In genomic region chr10:132790470-132790869, GRCh38 we compare ENCODE assay signal across 37 cellular contexts. TPM values are rescaled to one million over a fixed set of nuclear protein-coding genes. Genes with fewer than 3 reads are reported as not detected.
"Had no signal": no experiment of that assay in that cellular context is flagged by ENCODE, and none has a peak within 500 bp of the region (broad histone marks: within the 10 kb centered on the region; RNA-seq: fewer than 3 reads in every experiment).

No MANE protein-coding gene starts in this region.

- H3K36me3 ChIP-seq: adrenal gland, esophagus muscularis mucosa, gastrocnemius medialis had no signal

- H3K9me3 Mint-ChIP-seq: activated CD4-positive, alpha-beta memory T cell treated with anti-CD3 and anti-CD28 coated beads for 36 hours; activated CD4-positive, alpha-beta T cell treated with anti-CD3 and anti-CD28 coated beads, Interleukin-2, amount 10 ng/mL, durations not matched to agents 24 days and 14 days; activated naive CD4-positive, alpha-beta T cell treated with anti-CD3 and anti-CD28 coated beads for 36 hours; activated naive CD4-positive, alpha-beta T cell treated with anti-CD3 and anti-CD28 coated beads, Interleukin-2, amount 50 U/mL, for 24 hours; activated naive CD8-positive, alpha-beta T cell treated with anti-CD3 and anti-CD28 coated beads for 36 hours; activated naive CD8-positive, alpha-beta T cell treated with anti-CD3 and anti-CD28 coated beads, Interleukin-2, amount 50 U/mL, for 24 hours; activated T-helper 1 cell treated with anti-CD3 and anti-CD28 coated beads, Interleukin-12 subunit alpha, Interleukin-12 subunit beta, Interleukin-2, Interleukin-4 antibody, amounts not matched to agents 30 ng/mL and 10 ng/mL and 1 ng/mL, durations not matched to agents 14 hours and 24 hours and 36 hours; activated T-helper 2 cell treated with anti-CD3 and anti-CD28 coated beads, Interferon-gamma antibody, Interleukin-2, Interleukin-4, amounts not matched to agents 10 μg/mL and 5 μg/mL and 100 μg/mL, durations not matched to agents 14 hours and 24 hours and 36 hours; effector memory CD8-positive, alpha-beta T cell; T-helper 2 cell treated with Interferon-gamma antibody and Interleukin-4, amounts not matched to agents 5 μg/mL and 100 μg/mL, for 36 hours had no signal

- H3K4me1 ChIP-seq: foreskin keratinocyte had no signal

- H3K9me3 ChIP-seq: adrenal gland, body of pancreas, esophagus muscularis mucosa, gastrocnemius medialis had no signal

- H3K4me3 Mint-ChIP-seq: activated CD4-positive, alpha-beta memory T cell treated with anti-CD3 and anti-CD28 coated beads for 36 hours; activated CD4-positive, alpha-beta T cell treated with anti-CD3 and anti-CD28 coated beads for 36 hours; activated CD4-positive, alpha-beta T cell treated with anti-CD3 and anti-CD28 coated beads, Interleukin-2, amount 10 ng/mL, durations not matched to agents 24 days and 14 days; activated CD8-positive, alpha-beta memory T cell treated with anti-CD3 and anti-CD28 coated beads, Interleukin-2, amount 10 ng/mL, durations not matched to agents 7 days and 5 days; activated CD8-positive, alpha-beta T cell treated with anti-CD3 and anti-CD28 coated beads, Interleukin-2, amount 10 ng/mL, durations not matched to agents 7 days and 5 days; activated naive CD4-positive, alpha-beta T cell treated with anti-CD3 and anti-CD28 coated beads for 36 hours; activated naive CD4-positive, alpha-beta T cell treated with anti-CD3 and anti-CD28 coated beads, Interleukin-2, amount 50 U/mL, for 24 hours; activated naive CD8-positive, alpha-beta T cell treated with anti-CD3 and anti-CD28 coated beads for 36 hours; activated naive CD8-positive, alpha-beta T cell treated with anti-CD3 and anti-CD28 coated beads, Interleukin-2, amount 50 U/mL, for 24 hours; activated T-helper 1 cell treated with anti-CD3 and anti-CD28 coated beads, Interleukin-12 subunit alpha, Interleukin-12 subunit beta, Interleukin-2, Interleukin-4 antibody, amounts not matched to agents 30 ng/mL and 10 ng/mL and 1 ng/mL, durations not matched to agents 14 hours and 24 hours and 36 hours; effector memory CD8-positive, alpha-beta T cell; T-helper 17 cell; T-helper 2 cell treated with Interferon-gamma antibody and Interleukin-4, amounts not matched to agents 5 μg/mL and 100 μg/mL, for 36 hours had no signal

- H3K27ac Mint-ChIP-seq: activated CD4-positive, alpha-beta memory T cell treated with anti-CD3 and anti-CD28 coated beads for 36 hours; activated CD4-positive, alpha-beta T cell treated with anti-CD3 and anti-CD28 coated beads for 36 hours; activated CD4-positive, alpha-beta T cell treated with anti-CD3 and anti-CD28 coated beads, Interleukin-2, amount 10 ng/mL, durations not matched to agents 24 days and 14 days; activated CD8-positive, alpha-beta memory T cell treated with anti-CD3 and anti-CD28 coated beads, Interleukin-2, amount 10 ng/mL, durations not matched to agents 7 days and 5 days; activated CD8-positive, alpha-beta T cell treated with anti-CD3 and anti-CD28 coated beads, Interleukin-2, amount 10 ng/mL, durations not matched to agents 7 days and 5 days; activated naive CD4-positive, alpha-beta T cell treated with anti-CD3 and anti-CD28 coated beads for 36 hours; activated naive CD4-positive, alpha-beta T cell treated with anti-CD3 and anti-CD28 coated beads, Interleukin-2, amount 50 U/mL, for 24 hours; activated naive CD8-positive, alpha-beta T cell treated with anti-CD3 and anti-CD28 coated beads for 36 hours; activated naive CD8-positive, alpha-beta T cell treated with anti-CD3 and anti-CD28 coated beads, Interleukin-2, amount 50 U/mL, for 24 hours; activated T-helper 1 cell treated with anti-CD3 and anti-CD28 coated beads, Interleukin-12 subunit alpha, Interleukin-12 subunit beta, Interleukin-2, Interleukin-4 antibody, amounts not matched to agents 30 ng/mL and 10 ng/mL and 1 ng/mL, durations not matched to agents 14 hours and 24 hours and 36 hours; activated T-helper 2 cell treated with anti-CD3 and anti-CD28 coated beads, Interferon-gamma antibody, Interleukin-2, Interleukin-4, amounts not matched to agents 10 μg/mL and 5 μg/mL and 100 μg/mL, durations not matched to agents 14 hours and 24 hours and 36 hours; effector memory CD8-positive, alpha-beta T cell; T-helper 17 cell; T-helper 2 cell treated with Interferon-gamma antibody and Interleukin-4, amounts not matched to agents 5 μg/mL and 100 μg/mL, for 36 hours had no signal

- ATAC-seq: activated CD4-positive, alpha-beta T cell treated with anti-CD3 and anti-CD28 coated beads for 36 hours; activated CD8-positive, alpha-beta memory T cell treated with anti-CD3 and anti-CD28 coated beads, Interleukin-2, amount 10 ng/mL, durations not matched to agents 7 days and 5 days; activated CD8-positive, alpha-beta T cell treated with anti-CD3 and anti-CD28 coated beads, Interleukin-2, amount 10 ng/mL, durations not matched to agents 7 days and 5 days; activated naive CD8-positive, alpha-beta T cell treated with anti-CD3 and anti-CD28 coated beads, Interleukin-2, amount 50 U/mL, for 24 hours; body of pancreas; effector memory CD8-positive, alpha-beta T cell; foreskin keratinocyte; gastrocnemius medialis; T-helper 17 cell had no signal

- H3K4me3 ChIP-seq: adrenal gland, body of pancreas, esophagus muscularis mucosa, gastrocnemius medialis had no signal

- H3K27me3 Mint-ChIP-seq: T-helper 17 cell had no signal

- H3K4me1 Mint-ChIP-seq: activated CD4-positive, alpha-beta T cell treated with anti-CD3 and anti-CD28 coated beads for 36 hours; activated CD4-positive, alpha-beta T cell treated with anti-CD3 and anti-CD28 coated beads, Interleukin-2, amount 10 ng/mL, durations not matched to agents 24 days and 14 days; activated naive CD4-positive, alpha-beta T cell treated with anti-CD3 and anti-CD28 coated beads, Interleukin-2, amount 50 U/mL, for 24 hours; activated naive CD8-positive, alpha-beta T cell treated with anti-CD3 and anti-CD28 coated beads for 36 hours; activated naive CD8-positive, alpha-beta T cell treated with anti-CD3 and anti-CD28 coated beads, Interleukin-2, amount 50 U/mL, for 24 hours; T-helper 17 cell had no signal

- H3K27ac ChIP-seq: adrenal gland, body of pancreas, esophagus muscularis mucosa, foreskin keratinocyte, gastrocnemius medialis had no signal

- H3K36me3 Mint-ChIP-seq: activated CD4-positive, alpha-beta memory T cell treated with anti-CD3 and anti-CD28 coated beads for 36 hours; activated CD8-positive, alpha-beta memory T cell treated with anti-CD3 and anti-CD28 coated beads, Interleukin-2, amount 10 ng/mL, durations not matched to agents 7 days and 5 days; activated naive CD4-positive, alpha-beta T cell treated with anti-CD3 and anti-CD28 coated beads, Interleukin-2, amount 50 U/mL, for 24 hours; activated naive CD8-positive, alpha-beta T cell treated with anti-CD3 and anti-CD28 coated beads for 36 hours had no signal

- DNase-seq: activated CD4-positive, alpha-beta memory T cell treated with anti-CD3 and anti-CD28 coated beads for 36 hours; activated CD4-positive, alpha-beta T cell treated with anti-CD3 and anti-CD28 coated beads for 36 hours; activated CD4-positive, alpha-beta T cell treated with anti-CD3 and anti-CD28 coated beads, Interleukin-2, amount 10 ng/mL, durations not matched to agents 24 days and 14 days; activated CD4-positive, CD25-positive, alpha-beta regulatory T cell; activated CD4-positive, CD25-positive, alpha-beta regulatory T cell treated with anti-CD3 and anti-CD28 coated beads, Interleukin-2, amount 50 U/mL, for 72 hours; activated CD8-positive, alpha-beta memory T cell treated with anti-CD3 and anti-CD28 coated beads, Interleukin-2, amount 10 ng/mL, durations not matched to agents 7 days and 5 days; activated CD8-positive, alpha-beta memory T cell treated with anti-CD3 and anti-CD28 coated beads, Interleukin-2, amount 50 U/mL, for 4 hours; activated CD8-positive, alpha-beta T cell treated with anti-CD3 and anti-CD28 coated beads, Interleukin-2, amount 10 ng/mL, durations not matched to agents 7 days and 5 days; activated effector memory CD4-positive, alpha-beta T cell treated with anti-CD3 and anti-CD28 coated beads, Interleukin-2, amount 50 U/mL, for 16 hours; activated naive CD4-positive, alpha-beta T cell treated with anti-CD3 and anti-CD28 coated beads for 36 hours; activated naive CD8-positive, alpha-beta T cell treated with anti-CD3 and anti-CD28 coated beads for 36 hours; activated naive CD8-positive, alpha-beta T cell treated with anti-CD3 and anti-CD28 coated beads, Interleukin-2, amount 50 U/mL, for 24 hours; activated T-cell treated with anti-CD3 and anti-CD28 coated beads, Interleukin-2, amount 50 U/mL, for 1 hour; activated T-cell treated with anti-CD3 and anti-CD28 coated beads, Interleukin-2, amount 50 U/mL, for 48 hours; adrenal gland; amygdala; aorta; body of pancreas; caudate nucleus; cortex of kidney; dermis blood vessel endothelial cell; effector CD4-positive, alpha-beta T cell; effector memory CD8-positive, alpha-beta T cell; erythroblast; foreskin keratinocyte; gastrocnemius medialis; glutamatergic neuron; T-helper 1 cell; T-helper 17 cell; T1000 had no signal

RNA-seq across cellular contexts. Expression of gene NKX6-2, which starts 4.5 kb away (rescaled TPM):
- total RNA-seq: activated CD4-positive, alpha-beta memory T cell treated with anti-CD3 and anti-CD28 coated beads for 36 hours; activated CD4-positive, alpha-beta T cell treated with anti-CD3 and anti-CD28 coated beads for 36 hours; activated CD4-positive, alpha-beta T cell treated with anti-CD3 and anti-CD28 coated beads, Interleukin-2, amount 10 ng/mL, durations not matched to agents 24 days and 14 days; activated CD8-positive, alpha-beta memory T cell treated with anti-CD3 and anti-CD28 coated beads for 36 hours; activated CD8-positive, alpha-beta memory T cell treated with anti-CD3 and anti-CD28 coated beads, Interleukin-2, amount 10 ng/mL, durations not matched to agents 7 days and 5 days; activated CD8-positive, alpha-beta T cell treated with anti-CD3 and anti-CD28 coated beads, Interleukin-2, amount 10 ng/mL, durations not matched to agents 7 days and 5 days; activated naive CD4-positive, alpha-beta T cell treated with anti-CD3 and anti-CD28 coated beads for 36 hours; activated naive CD8-positive, alpha-beta T cell treated with anti-CD3 and anti-CD28 coated beads for 36 hours; activated T-helper 1 cell treated with anti-CD3 and anti-CD28 coated beads, Interleukin-12 subunit alpha, Interleukin-12 subunit beta, Interleukin-2, Interleukin-4 antibody, amounts not matched to agents 30 ng/mL and 10 ng/mL and 1 ng/mL, durations not matched to agents 14 hours and 24 hours and 36 hours; activated T-helper 2 cell treated with anti-CD3 and anti-CD28 coated beads, Interferon-gamma antibody, Interleukin-2, Interleukin-4, amounts not matched to agents 10 μg/mL and 5 μg/mL and 100 μg/mL, durations not matched to agents 14 hours and 24 hours and 36 hours; adrenal gland; aorta; chondrocyte; dermis blood vessel endothelial cell; esophagus muscularis mucosa; foreskin keratinocyte; T-helper 17 cell had no signal
